2 cellular contexts compared by ENCODE assay signal in genomic region chr7:109552017-109552416, GRCh38.
TF ChIP-seq lines count a peak whose summit lies in the region.

No MANE protein-coding gene starts in this region.

TF ChIP-seq in HepG2, 621 proteins besides CTCF, POLR2A, EP300 and RAD21:
- TF ChIP-seq PRDM15 (CRISPR knock-in tag; IDR thresholded peaks at IDR 0.05): peak; percentile 57
- TF ChIP-seq ZHX2 (IDR thresholded peaks at IDR 0.05; ENCODE audit: low read depth): no peak
- no peak for TF ChIP-seq ZHX2 (CRISPR knock-in tag; IDR thresholded peaks at IDR 0.05; ENCODE audit: borderline replicate concordance)
- TF ChIP-seq MTA3 (CRISPR knock-in tag; IDR thresholded peaks at IDR 0.05): no peak
- 0 out of 2 replicates have a peak, but pooled peaks have one; percentile 16 for TF ChIP-seq NFE2L2 (IDR thresholded peaks at IDR 0.05; ENCODE audit: low read length)
- peak; percentile 54 for TF ChIP-seq FOSL2 (CRISPR knock-in tag; IDR thresholded peaks at IDR 0.05)

TF ChIP-seq in HCT116, 20 proteins besides CTCF, POLR2A, EP300 and RAD21:
- TF ChIP-seq REST (IDR thresholded peaks at IDR 0.05; ENCODE audit: low read depth) (no peak), ZNF274 (IDR thresholded peaks at IDR 0.05; ENCODE audit: low read depth, low read length) (no peak)
